In genomic region chr20:50645253-50646068, GRCh38 we compare ENCODE assay signal across 8 cellular contexts. TPM values are rescaled to one million over a fixed set of nuclear protein-coding genes. Genes with fewer than 3 reads are reported as not detected.
DNase-seq lines count a peak whose midpoint lies in the region; ATAC-seq, FAIRE-seq and TF ChIP-seq lines count a peak whose summit lies in the region.

No MANE protein-coding gene starts in this region.

- ATAC-seq in SK-N-SH treated with all-trans-retinoic acid at 6 μM for 48 hours (peak; percentile 98), Right ventricle myocardium inferior (peak; percentile 71), GM19035 (IDR thresholded peaks at IDR 0.05; ENCODE audit: unreplicated experiment) (no peak)
- ATAC-seq in naive thymus-derived CD8-positive, alpha-beta T cell, result no peak

- H3K27me3 ChIP-seq in GM23248 (replicated peaks; ENCODE audit: insufficient read depth), result no peaks in the 10 kb centered on the region

- in situ Hi-C loops in GM23248 (cut with MboI), result no loop called here

- H3K9me3 Mint-ChIP-seq in naive thymus-derived CD8-positive, alpha-beta T cell, result peaks cover 0 to 8% (median 0%) of the 10 kb centered on the region in 9 donors

- H3K9me2 ChIP-seq in GM23248 (ENCODE audit: insufficient read depth), result no peaks in the 10 kb centered on the region

- no peaks in the 10 kb centered on the region for H3K79me2 ChIP-seq in GM23248 (ENCODE audit: insufficient read depth)

- H3K36me3 Mint-ChIP-seq in naive thymus-derived CD8-positive, alpha-beta T cell, result peaks cover 0 to 5% (median 0%) of the 10 kb centered on the region in 3 donors

- 59% methylated on average over 23 of the region's 23 CpGs for WGBS in GM23248 (ENCODE audit: low coverage in 1 of 2, low lambda C conversion rate in 2 of 2, missing lambda C conversion rate in 2 of 2), 2 experiments

- H3K4me3 Mint-ChIP-seq in naive thymus-derived CD8-positive, alpha-beta T cell, result no peak overlapping the region

- no peaks in the 10 kb centered on the region for H3K9me3 ChIP-seq in GM23248 (ENCODE audit: low read depth)

- peak overlapping the region; percentile 70 for H3K27ac ChIP-seq in GM23248

- peaks cover 11% of the 10 kb centered on the region; the same call in 1 of the 2 replicates for H3F3A ChIP-seq in GM23248 (ENCODE audit: insufficient read depth)

- H3K4me2 ChIP-seq in GM23248 (ENCODE audit: unreplicated experiment), result peak overlapping the region; percentile 60

- H3K27me3 Mint-ChIP-seq in naive thymus-derived CD8-positive, alpha-beta T cell, result peaks cover 0 to 4% (median 0%) of the 10 kb centered on the region in 5 donors

- POLR2A ChIA-PET in naive thymus-derived CD8-positive, alpha-beta T cell (lab: Charles Lee), result no interaction called here

- H4K20me1 ChIP-seq in GM23248 (ENCODE audit: insufficient read depth), result no peaks in the 10 kb centered on the region

- peak overlapping the region; percentile 54 for H3K9ac ChIP-seq in GM23248

- no peak for FAIRE-seq in GM19239 (lab: Jason Lieb, UNC)

- DNase-seq in GM23248, result peak; percentile 95
- DNase-seq in Right ventricle myocardium inferior (ENCODE audit: missing footprints), result peak; percentile 81
- peak; percentile 98 for DNase-seq in renal cortical epithelial cell (ENCODE audit: low read depth)
- no peak for DNase-seq in GM19239 (ENCODE audit: insufficient read length, low spot score)
- DNase-seq in naive thymus-derived CD8-positive, alpha-beta T cell, result no peak
- DNase-seq in NCI-H1092 treated with DMSO at 0.1 percent for 48 hours (lab: John Stamatoyannopoulos, UW), result no peak

- peaks cover 12% of the 10 kb centered on the region for H3K4me1 ChIP-seq in GM23248 (ENCODE audit: insufficient read depth)

- peak overlapping the region; percentile 46 for H2AFZ ChIP-seq in GM23248

- H3K4me3 ChIP-seq in GM23248, result peak overlapping the region; percentile 14; the same call in 1 of the 2 replicates

- peak overlapping the region in 1 of 10 donors; percentile 55 for H3K27ac Mint-ChIP-seq in naive thymus-derived CD8-positive, alpha-beta T cell

- H3K4me1 Mint-ChIP-seq in naive thymus-derived CD8-positive, alpha-beta T cell, result no peaks in the 10 kb centered on the region

- intact Hi-C loops in Right ventricle myocardium inferior (cut with DNase I), result no loop called here

- no peaks in the 10 kb centered on the region for H3K36me3 ChIP-seq in GM23248 (ENCODE audit: low read depth)

TF ChIP-seq in SK-N-SH treated with all-trans-retinoic acid at 6 μM for 48 hours, 23 proteins besides CTCF, POLR2A, EP300 and RAD21:
- peak; percentile 69 for TF ChIP-seq CSDC2 (CRISPR knock-in tag; IDR thresholded peaks at IDR 0.05)
- TF ChIP-seq PPARA (CRISPR knock-in tag; IDR thresholded peaks at IDR 0.05; ENCODE audit: borderline replicate concordance), result no peak
- TF ChIP-seq ISL1 (CRISPR knock-in tag; IDR thresholded peaks at IDR 0.05), result 0 out of 2 replicates have a peak, but pooled peaks have one; percentile 5
- TF ChIP-seq ZNF70 (CRISPR knock-in tag; IDR thresholded peaks at IDR 0.05), result no peak
- 0 out of 2 replicates have a peak, but pooled peaks have one; percentile 55 for TF ChIP-seq SNAI2 (CRISPR knock-in tag; IDR thresholded peaks at IDR 0.05)
- TF ChIP-seq ESRRG (CRISPR knock-in tag; IDR thresholded peaks at IDR 0.05), result no peak
- TF ChIP-seq OSR1 (CRISPR knock-in tag; IDR thresholded peaks at IDR 0.05), result no peak
- TF ChIP-seq GLIS3 (CRISPR knock-in tag; IDR thresholded peaks at IDR 0.05), result no peak

RNA-seq across cellular contexts. Expression of gene RIPOR3, which starts 45.9 kb away (rescaled TPM):
- 0.76 TPM in 1 of 2 replicates, not detected in the other for total RNA-seq in GM23248 (2014; rRNA removed; shearing (Covaris generic))
- 0.49 TPM in 2 replicates for polyA plus RNA-seq in GM23248 (2016; fragmentation: Nextera tagmentation; extraction: Ambion mirVana)
- 8.3 TPM for total RNA-seq in Right ventricle myocardium inferior
- 0.35 and 0.65 TPM in 2 replicates for total RNA-seq in renal cortical epithelial cell
- not detected for total RNA-seq in naive thymus-derived CD8-positive, alpha-beta T cell
- 1 to 10 TPM in 1 of 3 donors, under 1 TPM in 2; 0.53 to 2.4 (median 0.98) TPM for polyA plus RNA-seq in naive thymus-derived CD8-positive, alpha-beta T cell

Comparison
In these comparisons a context has a peak if more than half of its experiments do, and no peak if none do; other contexts are left out.
1. DNase-seq: peak in GM23248 (single experiment), Right ventricle myocardium inferior (single experiment) and renal cortical epithelial cell (single experiment); none in GM19239 (single experiment), naive thymus-derived CD8-positive, alpha-beta T cell (0 of 10) and NCI-H1092 treated with DMSO at 0.1 percent for 48 hours (single experiment).
2. ATAC-seq: peak in SK-N-SH treated with all-trans-retinoic acid at 6 μM for 48 hours (single experiment) and Right ventricle myocardium inferior (single experiment); none in naive thymus-derived CD8-positive, alpha-beta T cell (0 of 2) and GM19035 (single experiment).